In genomic region chr4:170145120-170145519, GRCh38 we compare ENCODE assay signal across 27 cellular contexts. TPM values are rescaled to one million over a fixed set of nuclear protein-coding genes. Genes with fewer than 3 reads are reported as not detected.
"Had no signal": no experiment of that assay in that cellular context is flagged by ENCODE, and none has a peak within 500 bp of the region (broad histone marks: within the 10 kb centered on the region; RNA-seq: fewer than 3 reads in every experiment).

No MANE protein-coding gene starts in this region.

- H3K27me3 Mint-ChIP-seq: dendritic cell treated with granulocyte-macrophage colony-stimulating factor and Interleukin-4, amounts not matched to agents 40 ng/mL and 50 ng/mL, for 4 days; naive thymus-derived CD4-positive, alpha-beta T cell; stimulated activated memory B cell treated with anti-CD40 and anti-IgM and Interleukin-4, amounts not matched to agents 10 μg/mL and 1 μg/mL and 100 μg/mL, for 72 hours; stimulated activated naive CD8-positive, alpha-beta T cell treated with anti-CD3 and anti-CD28 coated beads, Interleukin-15, Interleukin-2, amounts not matched to agents 100 ng/mL and 50 ng/mL, for 24 hours had no signal

- H3K27me3 ChIP-seq: colonic mucosa, esophagus squamous epithelium, left lung, ovary, sigmoid colon, suprapubic skin, thyroid gland had no signal

- H3K27ac ChIP-seq: colonic mucosa, esophagus squamous epithelium, heart right ventricle, left lung, ovary, psoas muscle, sigmoid colon, suprapubic skin, thyroid gland had no signal

- H3K9me3 Mint-ChIP-seq: dendritic cell treated with granulocyte-macrophage colony-stimulating factor and Interleukin-4, amounts not matched to agents 40 ng/mL and 50 ng/mL, for 4 days; stimulated activated naive CD8-positive, alpha-beta T cell treated with anti-CD3 and anti-CD28 coated beads, Interleukin-15, Interleukin-2, amounts not matched to agents 100 ng/mL and 50 ng/mL, for 24 hours had no signal

- H3K36me3 ChIP-seq: colonic mucosa, esophagus squamous epithelium, heart right ventricle, left lung, ovary, sigmoid colon, suprapubic skin, thyroid gland had no signal

- H3K4me3 ChIP-seq: colonic mucosa, esophagus squamous epithelium, heart right ventricle, left lung, ovary, psoas muscle, sigmoid colon, suprapubic skin, thyroid gland had no signal

- H3K36me3 Mint-ChIP-seq: naive thymus-derived CD4-positive, alpha-beta T cell; stimulated activated memory B cell treated with anti-CD40 and anti-IgM and Interleukin-4, amounts not matched to agents 10 μg/mL and 1 μg/mL and 100 μg/mL, for 72 hours had no signal

- H3K27ac Mint-ChIP-seq: dendritic cell treated with granulocyte-macrophage colony-stimulating factor and Interleukin-4, amounts not matched to agents 40 ng/mL and 50 ng/mL, for 4 days; nephron; stimulated activated memory B cell treated with anti-CD40 and anti-IgM and Interleukin-4, amounts not matched to agents 10 μg/mL and 1 μg/mL and 100 μg/mL, for 72 hours; stimulated activated naive CD8-positive, alpha-beta T cell treated with anti-CD3 and anti-CD28 coated beads, Interleukin-15, Interleukin-2, amounts not matched to agents 100 ng/mL and 50 ng/mL, for 24 hours had no signal

- H3K4me1 ChIP-seq: colonic mucosa, esophagus squamous epithelium, heart right ventricle, left lung, psoas muscle, sigmoid colon, suprapubic skin, thyroid gland had no signal

- H3K4me1 Mint-ChIP-seq: naive thymus-derived CD4-positive, alpha-beta T cell; nephron; stimulated activated memory B cell treated with anti-CD40 and anti-IgM and Interleukin-4, amounts not matched to agents 10 μg/mL and 1 μg/mL and 100 μg/mL, for 72 hours had no signal

- H3K9me3 ChIP-seq: colonic mucosa, esophagus squamous epithelium, left lung, ovary, psoas muscle, sigmoid colon, suprapubic skin, thyroid gland had no signal

- H3K4me3 Mint-ChIP-seq: dendritic cell treated with granulocyte-macrophage colony-stimulating factor and Interleukin-4, amounts not matched to agents 40 ng/mL and 50 ng/mL, for 4 days; naive thymus-derived CD4-positive, alpha-beta T cell; nephron; stimulated activated memory B cell treated with anti-CD40 and anti-IgM and Interleukin-4, amounts not matched to agents 10 μg/mL and 1 μg/mL and 100 μg/mL, for 72 hours; stimulated activated naive CD8-positive, alpha-beta T cell treated with anti-CD3 and anti-CD28 coated beads, Interleukin-15, Interleukin-2, amounts not matched to agents 100 ng/mL and 50 ng/mL, for 24 hours had no signal

- DNase-seq: colonic mucosa; effector CD8-positive, alpha-beta T cell; erythroblast; esophagus squamous epithelium; foreskin melanocyte; glutamatergic neuron; heart right ventricle; hippocampal formation; left cardiac atrium; left lung; mesenchymal stem cell; midbrain; naive thymus-derived CD4-positive, alpha-beta T cell; nucleus accumbens; ovary; posterior cingulate gyrus; psoas muscle; right cardiac atrium; sigmoid colon; stimulated activated CD4-positive, alpha-beta T cell treated with anti-CD3 and anti-CD28 coated beads, Interleukin-2, amount 100 ng/mL, for 24 hours; stimulated activated CD4-positive, alpha-beta T cell treated with anti-CD3 and anti-CD28 coated beads, Interleukin-4, amount 100 ng/mL, for 24 hours; thyroid gland had no signal

- ATAC-seq: heart right ventricle; left cardiac atrium; left lung; naive thymus-derived CD4-positive, alpha-beta T cell; psoas muscle; right cardiac atrium; stimulated activated memory B cell treated with anti-CD40 and anti-IgM and Interleukin-4, amounts not matched to agents 10 μg/mL and 1 μg/mL and 100 μg/mL, for 72 hours had no signal

RNA-seq across cellular contexts. Expression of gene AADAT, which starts 55.4 kb away (rescaled TPM):
- total RNA-seq: naive thymus-derived CD4-positive, alpha-beta T cell had no signal
- polyA plus RNA-seq: naive thymus-derived CD4-positive, alpha-beta T cell had no signal
